In the genomic region with DNA sequence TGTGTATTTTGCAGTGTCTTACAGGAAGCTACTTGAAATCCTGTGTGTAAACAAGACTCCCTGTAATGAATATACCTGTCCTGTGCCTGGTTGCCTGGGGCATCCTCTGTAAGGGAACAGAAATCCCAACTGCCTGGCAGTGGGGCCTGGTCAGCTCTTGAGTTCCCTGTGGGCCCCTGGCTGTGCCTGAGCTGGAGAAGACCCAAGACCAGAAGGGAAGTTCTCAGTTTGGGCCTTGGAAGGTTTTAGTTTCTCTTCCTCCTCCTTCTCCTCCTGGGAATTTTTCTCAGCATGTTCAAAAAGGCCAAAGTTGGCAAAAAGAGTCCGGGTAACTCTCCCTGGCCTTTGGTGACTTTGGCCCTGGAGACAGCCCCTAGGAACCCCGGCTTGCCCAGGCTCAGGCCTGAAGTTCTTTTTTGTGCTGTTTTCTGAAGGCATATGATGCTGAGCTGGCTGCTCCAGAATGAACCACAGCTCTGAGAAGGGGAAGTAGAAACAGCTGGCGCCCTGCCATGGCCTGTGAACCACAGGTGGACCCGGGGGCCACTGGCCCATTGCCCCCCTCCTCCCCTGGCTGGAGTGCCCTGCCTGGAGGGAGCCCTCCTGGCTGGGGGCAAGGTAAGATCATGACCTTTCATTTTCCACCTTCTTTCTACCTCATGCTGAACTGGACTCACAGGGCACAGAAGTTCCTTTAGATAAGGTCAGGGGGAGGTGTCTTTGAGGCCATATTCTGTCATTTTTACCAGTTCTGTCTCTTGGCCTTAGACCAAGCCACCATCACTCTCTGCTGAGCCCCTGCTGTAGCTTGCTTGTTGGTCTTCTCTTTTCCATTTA, we compare ENCODE assay signal across 10 cellular contexts. TPM values are rescaled to one million over a fixed set of nuclear protein-coding genes. Genes with fewer than 3 reads are reported as not detected.
A peak's percentile ranks its signal among the peaks of the same experiment; 100 is the strongest.
DNase-seq lines count a peak whose midpoint lies in the region; ATAC-seq and TF ChIP-seq lines count a peak whose summit lies in the region.
"Had no signal": no experiment of that assay in that cellular context is flagged by ENCODE, and none has a peak within 500 bp of the region (broad histone marks: within the 10 kb centered on the region; RNA-seq: fewer than 3 reads in every experiment).

No MANE protein-coding gene starts in this region.

- H3K27me3 ChIP-seq in adrenal gland, result no peaks in the 10 kb centered on the region

- POLR2A ChIA-PET in naive thymus-derived CD8-positive, alpha-beta T cell (lab: Charles Lee), result interaction anchor here (0.7 to 2.7 kb wide), 6 partner anchors 10 to 211 kb away, joined by 3 to 12 read pairs (median 4); a partner anchor contains a TSS

- 37 to 55% (median 45%) methylated on average over 4 of the region's 4 CpGs for WGBS in adrenal gland, 4 donors

- peak overlapping the region in 2 of 5 donors; percentile 6 to 56 for H3K27ac ChIP-seq in adrenal gland

- no peaks in the 10 kb centered on the region for H3K27me3 Mint-ChIP-seq in naive thymus-derived CD8-positive, alpha-beta T cell
- peaks cover 4% of the 10 kb centered on the region for H3K27me3 Mint-ChIP-seq in progenitor cell of endocrine pancreas

- H3K36me3 ChIP-seq in adrenal gland (replicated peaks in 1 of 2), result no peaks in the 10 kb centered on the region

- no peak overlapping the region for H3K4me3 ChIP-seq in adrenal gland

- no peak for TF ChIP-seq POLR2A in adrenal gland (IDR thresholded peaks at IDR 0.05)

- no peaks in the 10 kb centered on the region for H3K9me3 ChIP-seq in adrenal gland (replicated peaks in 1 of 3)

- H3K4me3 Mint-ChIP-seq in naive thymus-derived CD8-positive, alpha-beta T cell, result peak overlapping the region in 9 of 10 donors; percentile 41 to 72 (median 59)
- H3K4me3 Mint-ChIP-seq in progenitor cell of endocrine pancreas (ENCODE audit: low read depth), result no peak overlapping the region

- peaks cover 38 to 71% (median 61%) of the 10 kb centered on the region in 4 donors for H3K4me1 Mint-ChIP-seq in naive thymus-derived CD8-positive, alpha-beta T cell
- peaks cover 6% of the 10 kb centered on the region for H3K4me1 Mint-ChIP-seq in progenitor cell of endocrine pancreas (ENCODE audit: low read depth)

- H3K27ac Mint-ChIP-seq in naive thymus-derived CD8-positive, alpha-beta T cell, result peak overlapping the region; percentile 71 to 96 (median 89)
- H3K27ac Mint-ChIP-seq in progenitor cell of endocrine pancreas, result no peak overlapping the region

- in situ Hi-C loops in GM13976 (cut with MboI; ENCODE audit: low sequenced_read_pairs, unreplicated experiment), result no loop called here

- TF ChIP-seq CTCF in GM13976 (IDR thresholded peaks at IDR 0.05; ENCODE audit: borderline replicate concordance, control extremely low read depth, extremely low read depth, insufficient read depth, missing control alignments), result no peak
- no peak for TF ChIP-seq CTCF in adrenal gland (IDR thresholded peaks at IDR 0.05)
- TF ChIP-seq CTCF in progenitor cell of endocrine pancreas (IDR thresholded peaks at IDR 0.05; ENCODE audit: unreplicated experiment), result no peak

- H3K4me1 ChIP-seq in adrenal gland (replicated peaks in 1 of 2), result peaks cover 11 to 35% of the 10 kb centered on the region in 2 donors

- no peaks in the 10 kb centered on the region for H3K9me3 Mint-ChIP-seq in naive thymus-derived CD8-positive, alpha-beta T cell
- H3K9me3 Mint-ChIP-seq in progenitor cell of endocrine pancreas (ENCODE audit: low read depth), result no peaks in the 10 kb centered on the region

- peak; percentile 62 for ATAC-seq in GM21390 (IDR thresholded peaks at IDR 0.05; ENCODE audit: unreplicated experiment)
- peak; percentile 26 to 32 for ATAC-seq in naive thymus-derived CD8-positive, alpha-beta T cell

- DNase-seq in GM13976 (ENCODE audit: low spot score), result peak; percentile 68
- DNase-seq in HUDEP-2 (lab: John Stamatoyannopoulos, UW; ENCODE audit: unreplicated experiment in 76 of 76), result peak in 72 of 76 experiments; percentile 4 to 89 (median 58)
- peak; percentile 38 to 79 (median 62) for DNase-seq in adrenal gland
- peak in 2 of 10 donors; percentile 53 to 68 for DNase-seq in naive thymus-derived CD8-positive, alpha-beta T cell
- DNase-seq in progenitor cell of endocrine pancreas (ENCODE audit: low spot score, unreplicated experiment), result no peak
- DNase-seq in dermis blood vessel endothelial cell, result no peak
- no peak for DNase-seq in NCI-H2107 (lab: John Stamatoyannopoulos, UW)

- peaks cover 0 to 32% (median 16%) of the 10 kb centered on the region in 3 donors for H3K36me3 Mint-ChIP-seq in naive thymus-derived CD8-positive, alpha-beta T cell
- peaks cover 4% of the 10 kb centered on the region for H3K36me3 Mint-ChIP-seq in progenitor cell of endocrine pancreas (ENCODE audit: insufficient read depth)

- intact Hi-C loops in adrenal gland (cut with DNase I), result loop anchor here in 1 of 2 donors (5.0 kb wide), 1 partner anchor 35 kb away; no protein-coding TSS in a partner anchor

RNA-seq across cellular contexts. Expression of a gene that starts 5.8 kb away (rescaled TPM):
- total RNA-seq in adrenal gland (10 to 100 TPM; 12.8 to 20.5 (median 17.9) TPM), progenitor cell of endocrine pancreas (6.5 and 7.1 TPM in 2 replicates), dermis blood vessel endothelial cell (2.5 and 3.9 TPM in 2 replicates)
- 10 to 100 TPM in 1 of 3 donors, 1 to 10 TPM in 2; 5.7 to 19.2 (median 6.8) TPM for polyA plus RNA-seq in adrenal gland
- 10 to 100 TPM; 25.2 to 28.3 TPM for total RNA-seq in naive thymus-derived CD8-positive, alpha-beta T cell
- 10 to 100 TPM in 1 of 3 donors, 1 to 10 TPM in 2; 6.5 to 16.6 (median 8.0) TPM for polyA plus RNA-seq in naive thymus-derived CD8-positive, alpha-beta T cell

RNA-seq across cellular contexts. Expression of a gene that starts 29.3 kb away (rescaled TPM):
- total RNA-seq in adrenal gland (100 to 1,000 TPM; 109 to 314 (median 170) TPM), progenitor cell of endocrine pancreas (121 and 123 TPM in 2 replicates), dermis blood vessel endothelial cell (119 and 176 TPM in 2 replicates)
- polyA plus RNA-seq in adrenal gland, result 100 to 1,000 TPM; 174 to 303 (median 193) TPM
- total RNA-seq in naive thymus-derived CD8-positive, alpha-beta T cell, result 100 to 1,000 TPM; 165 to 170 TPM
- polyA plus RNA-seq in naive thymus-derived CD8-positive, alpha-beta T cell, result 100 to 1,000 TPM; 298 to 381 (median 349) TPM

RNA-seq across cellular contexts. Expression of a gene that starts 40.7 kb away (rescaled TPM):
- total RNA-seq in adrenal gland, result not detected
- polyA plus RNA-seq in adrenal gland, result not detected
- total RNA-seq in naive thymus-derived CD8-positive, alpha-beta T cell, result not detected
- polyA plus RNA-seq in naive thymus-derived CD8-positive, alpha-beta T cell, result not detected
- total RNA-seq in progenitor cell of endocrine pancreas, result not detected in 2 replicates
- total RNA-seq in dermis blood vessel endothelial cell, result not detected in 2 replicates
- total RNA-seq: epithelial cell of proximal tubule, LHCN-M2 had no signal

Comparison
In these comparisons a context has a peak if more than half of its experiments do, and no peak if none do; other contexts are left out.
1. DNase-seq: peak in GM13976 (single experiment), HUDEP-2 (72 of 76) and adrenal gland (7 of 7); none in progenitor cell of endocrine pancreas (single experiment), dermis blood vessel endothelial cell (single experiment) and NCI-H2107 (single experiment).